In genomic region chr15:80685628-80686027, GRCh38 we compare ENCODE assay signal across 20 cellular contexts.
"Had no signal": no experiment of that assay in that cellular context is flagged by ENCODE, and none has a peak within 500 bp of the region (broad histone marks: within the 10 kb centered on the region; RNA-seq: fewer than 3 reads in every experiment).

No MANE protein-coding gene starts in this region.

- H3K9ac ChIP-seq: SK-N-SH had no signal

- H3K36me3 ChIP-seq: MG63 had no signal

- H3K9me3 ChIP-seq: MG63, SK-N-SH had no signal

- H3K4me3 ChIP-seq: MG63 had no signal

- H3K4me2 ChIP-seq: SK-N-SH had no signal

- H3K27me3 ChIP-seq: MG63 had no signal

- DNase-seq: Karpas-422, KG1, MG63, NCI-H1092, NCI-H1105 treated with DMSO at 0.1 percent for 48 hours, NCI-H1417 treated with DMSO at 0.1 percent for 48 hours, NCI-H146, NCI-H1694 treated with DMSO at 0.1 percent for 48 hours, NCI-H1930, NCI-H2081, NCI-H2107, NCI-H2227 treated with DMSO at 0.1 percent for 48 hours, NCI-H446, NCI-H510A, NCI-H524 treated with DMSO at 0.1 percent for 48 hours, NCI-H69, NCI-H774, RPMI8226, SHP77, SK-N-SH had no signal
